Comparison of ENCODE assay signal across 1 cellular context in the genomic region with DNA sequence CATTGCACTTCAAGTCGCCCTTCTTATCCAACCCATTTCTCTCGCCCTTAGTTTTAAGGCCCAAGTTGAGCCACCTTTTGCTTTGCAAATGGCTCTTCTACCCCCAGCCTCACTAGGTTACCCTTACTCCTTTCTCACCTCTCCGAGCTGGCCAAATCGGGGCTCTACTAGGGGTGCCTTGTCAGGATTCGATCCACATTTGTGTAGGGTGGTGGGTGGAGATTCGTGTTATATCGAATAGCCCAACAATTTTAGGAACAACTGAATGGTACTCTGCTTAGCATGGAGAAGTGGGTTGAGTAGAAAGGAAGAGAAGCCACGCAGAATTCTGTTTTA.
TF ChIP-seq lines count a peak whose summit lies in the region.

No MANE protein-coding gene starts in this region.

TF ChIP-seq in endothelial cell of umbilical vein, 7 proteins besides CTCF, POLR2A, EP300 and RAD21 (continued from another document):
- TF ChIP-seq POLR2AphosphoS5 (IDR thresholded peaks at IDR 0.05; ENCODE audit: insufficient read depth, low read depth, low read length) (no peak), MYC (IDR thresholded peaks at IDR 0.05; ENCODE audit: low read depth, low read length) (no peak)
